8 cellular contexts compared by ENCODE assay signal in the genomic region with DNA sequence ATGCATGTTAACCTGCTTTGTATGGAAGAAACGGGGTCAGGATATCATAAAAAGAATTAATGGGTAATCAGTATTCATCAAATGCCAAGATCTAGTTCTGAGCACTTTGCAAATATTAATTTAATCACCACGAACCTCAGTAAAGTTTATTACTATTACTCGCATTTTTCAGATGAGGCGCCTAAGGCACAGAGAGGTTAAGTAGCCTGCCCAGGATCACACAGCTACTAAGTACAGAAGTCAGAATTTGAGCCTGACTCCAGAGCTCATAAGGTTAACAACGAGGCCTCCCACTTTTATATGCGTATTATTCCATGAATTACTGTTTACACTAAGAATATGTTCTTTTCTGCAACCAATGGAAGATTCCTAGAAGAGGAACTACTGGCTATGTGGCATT.
DNase-seq lines count a peak whose midpoint lies in the region; ATAC-seq and TF ChIP-seq lines count a peak whose summit lies in the region.

No MANE protein-coding gene starts in this region.

- WGBS in stomach, 5 donors, result 38 to 60% (median 46%) methylated on average over 6 of the region's 6 CpGs

- H3K27me3 Mint-ChIP-seq in activated B cell treated with CpG ODN at 0.5 μM for 24 hours, result no peaks in the 10 kb centered on the region

- POLR2A ChIA-PET in activated B cell treated with CpG ODN at 0.5 μM for 24 hours (lab: Charles Lee), result interaction anchor here (0.6 to 5.9 kb wide), 8 partner anchors 9 to 221 kb away, joined by 3 to 173 read pairs (median 6); a partner anchor contains a TSS

- H3K27me3 ChIP-seq in iPS-15b (ENCODE audit: control insufficient read depth, insufficient read depth, low read length) (peaks cover 3% of the 10 kb centered on the region), stomach (no peaks in the 10 kb centered on the region)

- intact Hi-C loops in activated B cell treated with CpG ODN at 0.5 μM for 24 hours (cut with micrococcal nuclease) (loop anchor here (2.0 to 5.0 kb wide), 3 partner anchors 144 to 255 kb away; a partner anchor contains a TSS), stomach (cut with DNase I; ENCODE audit: low total_unique reads) (loop anchor here (10.0 kb wide), 1 partner anchor 98 kb away; no protein-coding TSS in a partner anchor)

- peak overlapping the region; percentile 60 for H3K4me3 ChIP-seq in iPS-15b (ENCODE audit: low read depth, low read length)
- no peak overlapping the region for H3K4me3 ChIP-seq in stomach

- H3K9me3 ChIP-seq in iPS-15b (ENCODE audit: control insufficient read depth, insufficient read depth, low read length), result no peaks in the 10 kb centered on the region
- H3K9me3 ChIP-seq in stomach, result no peaks in the 10 kb centered on the region

- peak overlapping the region; percentile 88 for H3K4me3 Mint-ChIP-seq in activated B cell treated with CpG ODN at 0.5 μM for 24 hours

- no peak for TF ChIP-seq EP300 in stomach (IDR thresholded peaks at IDR 0.05)

- no peak for TF ChIP-seq POLR2A in stomach (IDR thresholded peaks at IDR 0.05)

- peak; percentile 1 for DNase-seq in activated CD4-positive, CD25-positive, alpha-beta regulatory T cell treated with anti-CD3 and anti-CD28 coated beads, Interleukin-2, amount 50 U/mL, for 72 hours
- DNase-seq in activated B cell treated with CpG ODN at 0.5 μM for 24 hours (no peak), stomach (peak; percentile 8), NCI-H526 treated with DMSO at 0.1 percent for 48 hours (lab: John Stamatoyannopoulos, UW) (no peak), GM19240 (ENCODE audit: insufficient read length, low spot score) (no peak)

- peak overlapping the region; percentile 93 for H3K27ac Mint-ChIP-seq in activated B cell treated with CpG ODN at 0.5 μM for 24 hours

- ATAC-seq in activated CD4-positive, CD25-positive, alpha-beta regulatory T cell treated with anti-CD3 and anti-CD28 coated beads, Interleukin-2, amount 50 U/mL, for 24 hours, result no peak
- no peak for ATAC-seq in activated B cell treated with CpG ODN at 0.5 μM for 24 hours (ENCODE audit: low read depth)
- no peak for ATAC-seq in GM19324 (IDR thresholded peaks at IDR 0.05; ENCODE audit: low FRiP score, unreplicated experiment)

- H3K36me3 ChIP-seq in iPS-15b (ENCODE audit: control insufficient read depth, insufficient read depth, low read length), result no peaks in the 10 kb centered on the region
- no peaks in the 10 kb centered on the region for H3K36me3 ChIP-seq in stomach

- H3K27ac ChIP-seq in stomach, result peak overlapping the region; percentile 91 to 99 (median 98)

- H3K9me3 Mint-ChIP-seq in activated B cell treated with CpG ODN at 0.5 μM for 24 hours, result no peaks in the 10 kb centered on the region

- TF ChIP-seq CTCF in activated B cell treated with CpG ODN at 0.5 μM for 24 hours (IDR thresholded peaks at IDR 0.05) (no peak), stomach (IDR thresholded peaks at IDR 0.05) (no peak)

- peaks cover 13% of the 10 kb centered on the region for H3K36me3 Mint-ChIP-seq in activated B cell treated with CpG ODN at 0.5 μM for 24 hours (ENCODE audit: low read depth)

- no peak overlapping the region for H3K9ac ChIP-seq in iPS-15b (ENCODE audit: low read depth, low read length)

- CTCF ChIA-PET in activated B cell treated with CpG ODN at 0.5 μM for 24 hours (lab: Charles Lee), result interaction anchor here (1.2 kb wide), 1 partner anchor 46 kb away, joined by 6 read pairs; no protein-coding TSS in a partner anchor

- peaks cover 7% of the 10 kb centered on the region for H3K4me1 ChIP-seq in iPS-15b (ENCODE audit: control insufficient read depth, insufficient read depth, low read length)
- peaks cover 12 to 62% (median 31%) of the 10 kb centered on the region in 4 donors for H3K4me1 ChIP-seq in stomach

- peaks cover 48% of the 10 kb centered on the region for H3K4me1 Mint-ChIP-seq in activated B cell treated with CpG ODN at 0.5 μM for 24 hours

Comparison
In these comparisons a context has a peak if more than half of its experiments do, and no peak if none do; other contexts are left out.
1. DNase-seq: peak in activated CD4-positive, CD25-positive, alpha-beta regulatory T cell treated with anti-CD3 and anti-CD28 coated beads, Interleukin-2, amount 50 U/mL, for 72 hours (single experiment) and stomach (single experiment); none in activated B cell treated with CpG ODN at 0.5 μM for 24 hours (single experiment), NCI-H526 treated with DMSO at 0.1 percent for 48 hours (single experiment) and GM19240 (single experiment).